Comparison of ENCODE assay signal across 16 cellular contexts in the genomic region with DNA sequence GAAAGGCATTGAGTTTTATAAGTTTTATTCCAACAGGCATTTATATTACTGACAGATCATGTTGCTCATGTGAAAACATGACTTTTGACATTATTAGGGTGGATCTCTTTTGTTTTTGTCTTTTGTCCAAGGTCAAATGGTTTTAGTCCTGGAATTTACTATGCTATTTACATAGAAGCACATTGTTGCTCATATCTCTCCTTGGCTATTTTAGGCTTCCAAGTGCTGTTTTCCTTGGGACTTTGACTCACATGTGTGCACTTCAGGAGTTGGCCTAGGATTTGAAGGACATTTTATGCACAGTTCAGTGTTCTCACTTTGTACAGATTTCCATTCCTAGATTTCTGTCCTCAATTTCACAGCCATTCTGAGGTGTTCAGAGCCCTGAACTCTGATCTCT.
DNase-seq lines count a peak whose midpoint lies in the region; ATAC-seq and TF ChIP-seq lines count a peak whose summit lies in the region.
"Had no signal": no experiment of that assay in that cellular context is flagged by ENCODE, and none has a peak within 500 bp of the region (broad histone marks: within the 10 kb centered on the region; RNA-seq: fewer than 3 reads in every experiment).

No MANE protein-coding gene starts in this region.

- H4K8ac ChIP-seq in mesenchymal stem cell (ENCODE audit: low read length): no peak overlapping the region

- no peak overlapping the region for H3K23ac ChIP-seq in mesenchymal stem cell (ENCODE audit: low read length in 2 of 2)

- peak in 1 of 2 donors; percentile 58 for DNase-seq in cardiac muscle cell (ENCODE audit: low read depth in 1 of 2, low spot score in 1 of 2)
- no peak for DNase-seq in right cardiac atrium
- DNase-seq in mesenchymal stem cell: no peak
- DNase-seq in stromal cell of bone marrow (ENCODE audit: low read depth): peak; percentile 2
- no peak for DNase-seq in activated naive CD4-positive, alpha-beta T cell treated with anti-CD3 and anti-CD28 coated beads, Interleukin-2, amount 50 U/mL, for 72 hours (ENCODE audit: low spot score in 2 of 2)
- no peak for DNase-seq in activated CD4-positive, alpha-beta T cell treated with anti-CD3 and anti-CD28 coated beads for 1 hour
- DNase-seq: 8988T; AML-193; Caco-2; CD8-positive, alpha-beta memory T cell; DMS53; GF-D8; GOT3; HCEC 1CT had no signal

- no peak overlapping the region for H3K14ac ChIP-seq in mesenchymal stem cell (ENCODE audit: low read length in 2 of 2)

- H3K79me1 ChIP-seq in mesenchymal stem cell (replicated peaks; ENCODE audit: low read length, poor library complexity, severe bottlenecking): no peaks in the 10 kb centered on the region

- ATAC-seq in right cardiac atrium: no peak
- ATAC-seq in activated naive CD4-positive, alpha-beta T cell treated with anti-CD3 and anti-CD28 coated beads, Interleukin-2, amount 50 U/mL, for 72 hours: no peak

- no peak for TF ChIP-seq CTCF in cardiac muscle cell (IDR thresholded peaks at IDR 0.05; ENCODE audit: low read depth, low read length)

- H2BK12ac ChIP-seq in mesenchymal stem cell (ENCODE audit: low read length in 2 of 2): no peak overlapping the region

- H3K9me3 Mint-ChIP-seq in activated naive CD4-positive, alpha-beta T cell treated with anti-CD3 and anti-CD28 coated beads, Interleukin-2, amount 50 U/mL, for 72 hours: peaks cover 4% of the 10 kb centered on the region in 2 donors

- no peak overlapping the region for H2BK120ac ChIP-seq in mesenchymal stem cell (ENCODE audit: low read depth, low read length)

- no peaks in the 10 kb centered on the region for H3K36me3 Mint-ChIP-seq in activated naive CD4-positive, alpha-beta T cell treated with anti-CD3 and anti-CD28 coated beads, Interleukin-2, amount 50 U/mL, for 72 hours
- H3K36me3 Mint-ChIP-seq: CD8-positive, alpha-beta memory T cell had no signal

- H3K27ac ChIP-seq in cardiac muscle cell (peak overlapping the region; percentile 63), right cardiac atrium (ENCODE audit: low read length) (no peak overlapping the region), HUES6 (ENCODE audit: low read depth, low read length) (peak overlapping the region; percentile 22; the same call in 1 of the 2 replicates), mesenchymal stem cell (ENCODE audit: low read length, poor library complexity, severe bottlenecking) (no peak overlapping the region)
- H3K27ac ChIP-seq: BLaER1 had no signal

- H4K91ac ChIP-seq in mesenchymal stem cell (ENCODE audit: low read length): no peak overlapping the region

- H2BK5ac ChIP-seq in mesenchymal stem cell (ENCODE audit: low read depth, low read length, poor library complexity, severe bottlenecking): no peak overlapping the region

- no peak overlapping the region for H3K4ac ChIP-seq in mesenchymal stem cell (ENCODE audit: low read depth in 1 of 2, low read length in 2 of 2)

- H2AK5ac ChIP-seq in mesenchymal stem cell (ENCODE audit: low read length, severe bottlenecking): no peak overlapping the region

- no peak overlapping the region for H3K4me2 ChIP-seq in mesenchymal stem cell (ENCODE audit: low read length, poor library complexity, severe bottlenecking)
- H3K4me2 ChIP-seq: BLaER1 had no signal

- peak overlapping the region; percentile 42 for H2AFZ ChIP-seq in mesenchymal stem cell (ENCODE audit: low read depth, low read length)

- H3K9me3 ChIP-seq in cardiac muscle cell (ENCODE audit: low read depth): no peaks in the 10 kb centered on the region
- H3K9me3 ChIP-seq in right cardiac atrium (ENCODE audit: control insufficient read depth, low read length): no peaks in the 10 kb centered on the region
- H3K9me3 ChIP-seq in HUES6 (ENCODE audit: control insufficient read depth, insufficient read depth, low read depth, low read length): no peaks in the 10 kb centered on the region
- no peaks in the 10 kb centered on the region for H3K9me3 ChIP-seq in mesenchymal stem cell (ENCODE audit: control insufficient read depth, low read length)
- H3K9me3 ChIP-seq: BLaER1 had no signal

- H3K27ac Mint-ChIP-seq in activated naive CD4-positive, alpha-beta T cell treated with anti-CD3 and anti-CD28 coated beads, Interleukin-2, amount 50 U/mL, for 72 hours: no peak overlapping the region
- H3K27ac Mint-ChIP-seq: CD8-positive, alpha-beta memory T cell had no signal

- no peaks in the 10 kb centered on the region for H3K36me3 ChIP-seq in cardiac muscle cell
- H3K36me3 ChIP-seq in HUES6 (ENCODE audit: control insufficient read depth, insufficient read depth, low read length): no peaks in the 10 kb centered on the region
- H3K36me3 ChIP-seq in mesenchymal stem cell (ENCODE audit: control insufficient read depth in 1 of 2, insufficient read depth in 2 of 2, low read depth in 1 of 2, low read length in 2 of 2): no peaks in the 10 kb centered on the region
- H3K36me3 ChIP-seq: BLaER1 had no signal

- H2BK15ac ChIP-seq in mesenchymal stem cell (ENCODE audit: low read depth, poor library complexity, severe bottlenecking): no peak overlapping the region

- H3K18ac ChIP-seq in mesenchymal stem cell (ENCODE audit: low read depth in 1 of 2, low read length in 2 of 2): no peak overlapping the region

- H3K27me3 ChIP-seq in cardiac muscle cell: no peaks in the 10 kb centered on the region
- no peaks in the 10 kb centered on the region for H3K27me3 ChIP-seq in right cardiac atrium (ENCODE audit: control insufficient read depth, insufficient read depth)
- no peaks in the 10 kb centered on the region for H3K27me3 ChIP-seq in HUES6 (ENCODE audit: control insufficient read depth, insufficient read depth, low read length)
- H3K27me3 ChIP-seq in mesenchymal stem cell (ENCODE audit: control insufficient read depth in 1 of 2, insufficient read depth in 1 of 2, low read length in 2 of 2): no peaks in the 10 kb centered on the region
- H3K27me3 ChIP-seq: BLaER1 had no signal

- H3K9ac ChIP-seq in HUES6 (ENCODE audit: low read length) (no peak overlapping the region), mesenchymal stem cell (ENCODE audit: low read length) (no peak overlapping the region)
- H3K9ac ChIP-seq: BLaER1 had no signal

- peaks cover 8% of the 10 kb centered on the region for H3K4me1 ChIP-seq in cardiac muscle cell (ENCODE audit: low read depth)
- no peaks in the 10 kb centered on the region for H3K4me1 ChIP-seq in right cardiac atrium (ENCODE audit: control insufficient read depth, insufficient read depth, low read length)
- H3K4me1 ChIP-seq in HUES6 (ENCODE audit: control insufficient read depth, insufficient read depth, low read length): peaks cover 28% of the 10 kb centered on the region
- H3K4me1 ChIP-seq in mesenchymal stem cell (ENCODE audit: control insufficient read depth, insufficient read depth, low read depth, low read length): no peaks in the 10 kb centered on the region
- H3K4me1 ChIP-seq: BLaER1 had no signal

- intact Hi-C loops in right cardiac atrium (cut with DNase I): no loop called here

- H3K4me3 ChIP-seq in cardiac muscle cell (no peak overlapping the region), right cardiac atrium (ENCODE audit: low read length) (no peak overlapping the region), HUES6 (ENCODE audit: low read depth, low read length) (no peak overlapping the region), mesenchymal stem cell (ENCODE audit: insufficient read depth in 1 of 2, low read depth in 1 of 2, low read length in 2 of 2) (no peak overlapping the region)
- H3K4me3 ChIP-seq: BLaER1 had no signal

Comparison
In these comparisons a context has a peak if more than half of its experiments do, and no peak if none do; other contexts are left out.
1. H3K27ac ChIP-seq: peak in cardiac muscle cell (single experiment) and HUES6 (single experiment); none in right cardiac atrium (single experiment) and mesenchymal stem cell (single experiment).